16 cellular contexts compared by ENCODE assay signal in genomic region chrX:154979671-154980070, GRCh38.
"Had no signal": no experiment of that assay in that cellular context is flagged by ENCODE, and none has a peak within 500 bp of the region (broad histone marks: within the 10 kb centered on the region; RNA-seq: fewer than 3 reads in every experiment).

No MANE protein-coding gene starts in this region.

- H3K27me3 ChIP-seq: right atrium auricular region, thyroid gland, uterus had no signal

- H3K36me3 Mint-ChIP-seq: stimulated activated effector memory CD8-positive, alpha-beta T cell treated with anti-CD3 and anti-CD28 coated beads, Interleukin-12 subunit alpha, Interleukin-12 subunit beta, amount 100 ng/mL, for 72 hours had no signal

- H3K27ac ChIP-seq: epithelial cell of prostate, right atrium auricular region, thyroid gland, uterus had no signal

- H3K4me1 ChIP-seq: right atrium auricular region, uterus had no signal

- H3K4me3 Mint-ChIP-seq: activated T-helper 1 cell treated with anti-CD3 and anti-CD28 coated beads, Interleukin-12 subunit alpha, Interleukin-12 subunit beta, Interleukin-2, Interleukin-4 antibody, amounts not matched to agents 30 ng/mL and 10 ng/mL and 1 ng/mL, durations not matched to agents 14 hours and 24 hours and 36 hours had no signal

- DNase-seq: activated CD4-positive, alpha-beta T cell treated with anti-CD3 and anti-CD28 coated beads for 4 hours; activated CD8-positive, alpha-beta memory T cell treated with anti-CD3 and anti-CD28 coated beads, Interleukin-2, amount 50 U/mL, for 48 hours; activated CD8-positive, alpha-beta T cell treated with anti-CD3 and anti-CD28 coated beads, Interleukin-2, amount 10 ng/mL, durations not matched to agents 7 days and 5 days; activated naive CD4-positive, alpha-beta T cell; caudate nucleus; cortex of kidney; effector CD8-positive, alpha-beta T cell; hippocampal formation; natural killer cell; small intestine; uterus had no signal

- H3K9me3 Mint-ChIP-seq: stimulated activated effector memory CD8-positive, alpha-beta T cell treated with anti-CD3 and anti-CD28 coated beads, Interleukin-12 subunit alpha, Interleukin-12 subunit beta, amount 100 ng/mL, for 72 hours had no signal

- H3K27ac Mint-ChIP-seq: activated T-helper 1 cell treated with anti-CD3 and anti-CD28 coated beads, Interleukin-12 subunit alpha, Interleukin-12 subunit beta, Interleukin-2, Interleukin-4 antibody, amounts not matched to agents 30 ng/mL and 10 ng/mL and 1 ng/mL, durations not matched to agents 14 hours and 24 hours and 36 hours had no signal

- H3K4me3 ChIP-seq: right atrium auricular region, thyroid gland, uterus had no signal

- H3K9me3 ChIP-seq: thyroid gland had no signal

- H3K36me3 ChIP-seq: right atrium auricular region, thyroid gland, uterus had no signal
